24 cellular contexts compared by ENCODE assay signal in the genomic region with DNA sequence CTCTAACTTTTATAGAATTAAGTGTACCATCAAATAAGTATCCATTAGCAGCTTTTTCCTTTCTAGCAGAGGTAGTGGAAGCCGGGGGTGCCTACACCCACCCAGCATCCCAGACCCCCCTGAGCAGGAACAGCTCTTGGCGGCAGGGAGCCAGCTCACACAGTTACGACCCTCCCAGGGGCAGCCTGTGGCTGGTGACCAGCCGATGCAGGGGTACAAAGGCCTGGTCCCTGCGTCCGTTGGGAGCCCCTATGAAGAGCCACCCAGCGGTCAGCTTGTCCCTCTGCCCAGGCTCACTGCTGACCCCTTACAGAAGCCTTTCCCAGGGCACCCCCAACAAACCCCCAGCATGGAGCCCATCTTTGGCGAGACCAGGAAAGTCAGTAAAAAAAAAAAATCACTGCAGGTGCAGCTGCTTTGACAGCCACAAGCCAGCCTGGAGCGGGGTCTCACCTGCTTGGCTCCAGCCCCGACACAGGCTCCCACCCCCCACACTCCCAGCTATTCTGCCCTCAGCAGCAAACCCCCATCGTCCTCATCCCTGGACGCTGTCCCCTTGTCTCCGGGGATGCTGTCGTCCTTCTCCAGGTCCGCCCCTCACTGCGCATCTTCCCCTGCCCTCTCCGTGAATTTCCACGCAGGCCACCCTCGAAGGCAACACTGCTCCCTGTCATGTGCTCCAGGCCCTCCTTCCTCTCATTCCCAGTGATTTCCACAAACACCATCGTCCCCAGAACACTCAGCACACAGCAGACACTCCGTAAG. TPM values are rescaled to one million over a fixed set of nuclear protein-coding genes. Genes with fewer than 3 reads are reported as not detected.
DNase-seq lines count a peak whose midpoint lies in the region; TF ChIP-seq lines count a peak whose summit lies in the region.
"Had no signal": no experiment of that assay in that cellular context is flagged by ENCODE, and none has a peak within 500 bp of the region (broad histone marks: within the 10 kb centered on the region; RNA-seq: fewer than 3 reads in every experiment).

No MANE protein-coding gene starts in this region.

- H3K27ac ChIP-seq in hepatocyte, result no peak overlapping the region
- H3K27ac ChIP-seq: breast epithelium, neural progenitor cell, tibial artery had no signal

- peak; percentile 1 for DNase-seq in activated CD4-positive, alpha-beta T cell treated with anti-CD3 and anti-CD28 coated beads for 48 hours
- DNase-seq in activated CD4-positive, alpha-beta T cell treated with anti-CD3 and anti-CD28 coated beads, Interleukin-2, amount 10 ng/mL, durations not matched to agents 7 days and 5 days, result no peak
- DNase-seq in Daoy (ENCODE audit: low read depth) (peak; percentile 1), hepatocyte (ENCODE audit: low spot score) (peak; percentile 1), posterior vena cava (ENCODE audit: low spot score) (peak; percentile 60), GM13977 (ENCODE audit: low spot score) (no peak), foreskin fibroblast (no peak), DMS153 (lab: John Stamatoyannopoulos, UW) (no peak)
- DNase-seq: activated CD4-positive, CD25-positive, alpha-beta regulatory T cell; effector memory CD4-positive, alpha-beta T cell; erythroblast; GDM1; HCEC 1CT; KG1; MG63; NCI-H1417; NCI-H2081 treated with DMSO at 0.1 percent for 48 hours; NCI-H226; NCI-H69 had no signal

- no peak overlapping the region for H3K4me2 ChIP-seq in hepatocyte
- H3K4me2 ChIP-seq: neural progenitor cell had no signal

- no peaks in the 10 kb centered on the region for H3K4me1 Mint-ChIP-seq in activated CD4-positive, alpha-beta T cell treated with anti-CD3 and anti-CD28 coated beads, Interleukin-2, amount 10 ng/mL, durations not matched to agents 7 days and 5 days
- H3K4me1 Mint-ChIP-seq: memory B cell had no signal

- no peak overlapping the region for H3K27ac Mint-ChIP-seq in activated CD4-positive, alpha-beta T cell treated with anti-CD3 and anti-CD28 coated beads, Interleukin-2, amount 10 ng/mL, durations not matched to agents 7 days and 5 days
- H3K27ac Mint-ChIP-seq: memory B cell, neural progenitor cell, progenitor cell of endocrine pancreas had no signal

- CTCF ChIA-PET in activated CD4-positive, alpha-beta T cell treated with anti-CD3 and anti-CD28 coated beads, Interleukin-2, amount 10 ng/mL, durations not matched to agents 7 days and 5 days (lab: Charles Lee), result interaction anchor here (0.6 to 1.0 kb wide), 2 partner anchors 23 to 137 kb away, joined by 3 to 5 read pairs; no protein-coding TSS in a partner anchor

- H2AFZ ChIP-seq in hepatocyte, result no peak overlapping the region
- H2AFZ ChIP-seq: neural progenitor cell had no signal

- TF ChIP-seq CTCF in hepatocyte (IDR thresholded peaks at IDR 0.05; ENCODE audit: poor library complexity), result no peak
- no peak for TF ChIP-seq CTCF in GM13977 (IDR thresholded peaks at IDR 0.05; ENCODE audit: extremely low read depth, insufficient read depth, missing control alignments)
- TF ChIP-seq CTCF in foreskin fibroblast (IDR thresholded peaks at IDR 0.05; ENCODE audit: low read depth, low read length), result no peak

- H3K4me3 Mint-ChIP-seq in activated CD4-positive, alpha-beta T cell treated with anti-CD3 and anti-CD28 coated beads, Interleukin-2, amount 10 ng/mL, durations not matched to agents 7 days and 5 days, result no peak overlapping the region
- H3K4me3 Mint-ChIP-seq: memory B cell, neural progenitor cell had no signal

- H4K20me1 ChIP-seq in hepatocyte (ENCODE audit: insufficient read depth, poor library complexity, severe bottlenecking), result no peaks in the 10 kb centered on the region

- H3K27me3 Mint-ChIP-seq in activated CD4-positive, alpha-beta T cell treated with anti-CD3 and anti-CD28 coated beads, Interleukin-2, amount 10 ng/mL, durations not matched to agents 7 days and 5 days, result no peaks in the 10 kb centered on the region
- H3K27me3 Mint-ChIP-seq: memory B cell, progenitor cell of endocrine pancreas had no signal

- WGBS in hepatocyte (ENCODE audit: low lambda C conversion rate, missing lambda C conversion rate), result 93% methylated on average over 21 of the region's 21 CpGs

- H3K36me3 ChIP-seq in hepatocyte (replicated peaks; ENCODE audit: insufficient read depth, low read depth), result no peaks in the 10 kb centered on the region
- H3K36me3 ChIP-seq: breast epithelium, neural progenitor cell had no signal

- no peaks in the 10 kb centered on the region for H3K4me1 ChIP-seq in hepatocyte (ENCODE audit: insufficient read depth)
- H3K4me1 ChIP-seq: breast epithelium, neural progenitor cell, tibial artery had no signal

- H3K36me3 Mint-ChIP-seq in activated CD4-positive, alpha-beta T cell treated with anti-CD3 and anti-CD28 coated beads, Interleukin-2, amount 10 ng/mL, durations not matched to agents 7 days and 5 days (ENCODE audit: low read depth), result peaks cover under 1% of the 10 kb centered on the region

- H3K4me3 ChIP-seq in hepatocyte, result no peak overlapping the region
- H3K4me3 ChIP-seq in foreskin fibroblast (ENCODE audit: low read depth in 1 of 2, low read length in 2 of 2), result no peak overlapping the region
- H3K4me3 ChIP-seq: breast epithelium, MG63, neural progenitor cell, tibial artery had no signal

- no peaks in the 10 kb centered on the region for H3K79me2 ChIP-seq in hepatocyte

- no peaks in the 10 kb centered on the region for H3K9me2 ChIP-seq in hepatocyte (replicated peaks; ENCODE audit: insufficient read depth)

- peaks cover 10% of the 10 kb centered on the region for H3K9me3 Mint-ChIP-seq in activated CD4-positive, alpha-beta T cell treated with anti-CD3 and anti-CD28 coated beads, Interleukin-2, amount 10 ng/mL, durations not matched to agents 7 days and 5 days

- intact Hi-C loops in posterior vena cava (cut with DNase I), result no loop called here

- in situ Hi-C loops in GM13977 (cut with MboI; ENCODE audit: low pct_unique_long_range_greater_than_20kb, low sequenced_read_pairs, unreplicated experiment), result no loop called here

- H3K9me3 ChIP-seq in hepatocyte (ENCODE audit: low read depth), result peaks cover 5% of the 10 kb centered on the region

- H3K27me3 ChIP-seq in hepatocyte, result no peaks in the 10 kb centered on the region
- H3K27me3 ChIP-seq: breast epithelium, MG63, neural progenitor cell, tibial artery had no signal

- POLR2A ChIA-PET in activated CD4-positive, alpha-beta T cell treated with anti-CD3 and anti-CD28 coated beads, Interleukin-2, amount 10 ng/mL, durations not matched to agents 7 days and 5 days (lab: Charles Lee), result no interaction called here

RNA-seq across cellular contexts. Expression of a gene that starts 43.1 kb away (rescaled TPM):
- total RNA-seq in activated CD4-positive, alpha-beta T cell treated with anti-CD3 and anti-CD28 coated beads, Interleukin-2, amount 10 ng/mL, durations not matched to agents 7 days and 5 days, result 1 to 10 TPM; 7.3 to 7.5 TPM
- 9.7 and 20.1 TPM in 2 replicates for total RNA-seq in Daoy (2014; rRNA removed; shearing (Covaris generic))
- 57.8 and 71.4 TPM in 2 replicates for total RNA-seq in hepatocyte
- polyA plus RNA-seq in hepatocyte, result 141 and 142 TPM in 2 replicates
- 10 to 100 TPM; 69.5 to 83.1 TPM for total RNA-seq in posterior vena cava

Comparison
In these comparisons a context has a peak if more than half of its experiments do, and no peak if none do; other contexts are left out.
1. DNase-seq: peak in activated CD4-positive, alpha-beta T cell treated with anti-CD3 and anti-CD28 coated beads for 48 hours (single experiment), Daoy (single experiment), hepatocyte (single experiment) and posterior vena cava (single experiment); none in activated CD4-positive, alpha-beta T cell treated with anti-CD3 and anti-CD28 coated beads, Interleukin-2, amount 10 ng/mL, durations not matched to agents 7 days and 5 days (single experiment), GM13977 (single experiment), foreskin fibroblast (0 of 2) and DMS153 (single experiment).